ENCODE assay signal across 8 cellular contexts in the genomic region with DNA sequence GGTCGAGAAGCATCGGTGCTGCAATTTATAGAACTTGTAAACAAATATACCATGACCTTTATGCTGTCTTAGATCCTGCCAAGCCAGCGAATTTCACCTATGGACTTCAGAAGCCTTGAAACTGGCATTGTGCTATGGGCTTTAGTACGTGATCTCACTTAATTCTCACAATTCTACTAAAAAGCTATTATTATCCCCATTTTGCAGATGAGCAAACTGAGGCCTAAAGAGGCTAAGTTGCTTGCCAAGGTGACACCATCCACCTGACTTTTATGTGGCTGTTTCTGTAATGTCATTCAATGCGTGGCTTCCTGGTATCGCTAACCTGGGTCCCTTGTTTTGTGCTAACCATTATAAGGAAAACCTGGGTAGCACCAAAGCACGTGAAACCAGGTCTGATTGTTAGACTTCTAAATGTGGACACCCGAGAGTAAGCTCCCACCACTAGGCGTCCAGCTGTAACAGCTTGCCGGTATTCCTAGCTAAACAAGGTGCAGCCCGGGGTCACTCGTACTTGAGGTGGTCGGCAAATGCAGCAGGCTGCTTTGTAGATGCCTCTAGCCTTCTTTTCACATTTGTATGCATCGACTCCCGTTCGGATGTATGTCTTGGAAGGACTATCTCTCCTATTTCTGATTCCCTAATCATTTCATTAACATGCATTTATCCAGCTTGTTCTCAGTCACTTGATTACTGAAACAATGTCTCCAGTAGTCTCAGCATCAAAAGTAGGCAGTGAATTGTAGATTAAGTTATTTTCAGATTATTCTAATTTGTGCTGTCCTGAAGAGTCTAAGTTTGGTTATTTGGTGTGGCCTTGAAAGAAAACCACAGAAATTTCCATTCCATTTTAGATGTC. TPM values are rescaled to one million over a fixed set of nuclear protein-coding genes. Genes with fewer than 3 reads are reported as not detected.
DNase-seq lines count a peak whose midpoint lies in the region; ATAC-seq and TF ChIP-seq lines count a peak whose summit lies in the region.

No MANE protein-coding gene starts in this region.

- no peak for ATAC-seq in activated naive CD8-positive, alpha-beta T cell treated with anti-CD3 and anti-CD28 coated beads, Interleukin-2, amount 50 U/mL, for 24 hours
- ATAC-seq in HG02938 (IDR thresholded peaks at IDR 0.05; ENCODE audit: unreplicated experiment) (no peak), GM21529 (IDR thresholded peaks at IDR 0.05; ENCODE audit: unreplicated experiment) (no peak)

- H3K9me3 ChIP-seq in BLaER1 (no peaks in the 10 kb centered on the region), smooth muscle cell (replicated peaks; ENCODE audit: low read depth) (no peaks in the 10 kb centered on the region)

- H3K4me1 ChIP-seq in BLaER1, result peaks cover 68% of the 10 kb centered on the region
- H3K4me1 ChIP-seq in smooth muscle cell (ENCODE audit: low read depth), result peaks cover 13% of the 10 kb centered on the region

- H3K36me3 ChIP-seq in BLaER1, result no peaks in the 10 kb centered on the region
- no peaks in the 10 kb centered on the region for H3K36me3 ChIP-seq in smooth muscle cell (ENCODE audit: low read depth)

- H3K27ac ChIP-seq in BLaER1, result no peak overlapping the region
- H3K27ac ChIP-seq in smooth muscle cell (ENCODE audit: low read depth), result no peak overlapping the region

- DNase-seq in HT1080 (ENCODE audit: low read depth) (peak; percentile 66), immature natural killer cell (no peak), smooth muscle cell (lab: John Stamatoyannopoulos, UW; ENCODE audit: unreplicated experiment) (no peak), NCI-H2227 treated with DMSO at 0.1 percent for 48 hours (lab: John Stamatoyannopoulos, UW) (no peak)
- no peak for DNase-seq in activated naive CD8-positive, alpha-beta T cell treated with anti-CD3 and anti-CD28 coated beads, Interleukin-2, amount 50 U/mL, for 24 hours

- H4K20me1 ChIP-seq in BLaER1 (peaks cover 14% of the 10 kb centered on the region; the same call in 1 of the 2 replicates), smooth muscle cell (ENCODE audit: low read depth) (peaks cover 7% of the 10 kb centered on the region)

- peak overlapping the region; percentile 92 for H3K4me3 ChIP-seq in BLaER1
- H3K4me3 ChIP-seq in smooth muscle cell, result peak overlapping the region; percentile 97

- peak overlapping the region; percentile 83 for H3K4me3 Mint-ChIP-seq in activated naive CD8-positive, alpha-beta T cell treated with anti-CD3 and anti-CD28 coated beads, Interleukin-2, amount 50 U/mL, for 24 hours
- H3K4me3 Mint-ChIP-seq in immature natural killer cell, result peak overlapping the region; percentile 87 to 92 (median 90)

- H3K27ac Mint-ChIP-seq in activated naive CD8-positive, alpha-beta T cell treated with anti-CD3 and anti-CD28 coated beads, Interleukin-2, amount 50 U/mL, for 24 hours, result peak overlapping the region; percentile 81
- peak overlapping the region; percentile 12 to 84 (median 79) for H3K27ac Mint-ChIP-seq in immature natural killer cell

- peaks cover 9% of the 10 kb centered on the region for H3K27me3 Mint-ChIP-seq in activated naive CD8-positive, alpha-beta T cell treated with anti-CD3 and anti-CD28 coated beads, Interleukin-2, amount 50 U/mL, for 24 hours
- H3K27me3 Mint-ChIP-seq in immature natural killer cell (ENCODE audit: low read depth in 3 of 3), result peaks cover 4 to 7% (median 6%) of the 10 kb centered on the region in 3 donors

- 65% methylated on average over 16 of the region's 16 CpGs for WGBS in smooth muscle cell (ENCODE audit: low lambda C conversion rate)

- H3K79me2 ChIP-seq in smooth muscle cell (ENCODE audit: low read depth), result peaks cover 54% of the 10 kb centered on the region

- no peaks in the 10 kb centered on the region for H3K9me3 Mint-ChIP-seq in activated naive CD8-positive, alpha-beta T cell treated with anti-CD3 and anti-CD28 coated beads, Interleukin-2, amount 50 U/mL, for 24 hours
- H3K9me3 Mint-ChIP-seq in immature natural killer cell, result no peaks in the 10 kb centered on the region

- H3K27me3 ChIP-seq in BLaER1 (peaks cover 12% of the 10 kb centered on the region; the same call in 1 of the 2 replicates), smooth muscle cell (ENCODE audit: low read depth) (no peaks in the 10 kb centered on the region)

- H3K4me2 ChIP-seq in BLaER1 (peak overlapping the region; percentile 100), smooth muscle cell (peak overlapping the region; percentile 97)

- H3K9ac ChIP-seq in BLaER1, result peak overlapping the region; percentile 83
- peak overlapping the region; percentile 95 for H3K9ac ChIP-seq in smooth muscle cell (ENCODE audit: low read depth)

- no peak overlapping the region for H2AFZ ChIP-seq in smooth muscle cell (ENCODE audit: low read depth)

- H3K36me3 Mint-ChIP-seq in activated naive CD8-positive, alpha-beta T cell treated with anti-CD3 and anti-CD28 coated beads, Interleukin-2, amount 50 U/mL, for 24 hours (ENCODE audit: low read depth), result peaks cover 5% of the 10 kb centered on the region
- H3K36me3 Mint-ChIP-seq in immature natural killer cell, result no peaks in the 10 kb centered on the region

- no peaks in the 10 kb centered on the region for H3F3A ChIP-seq in smooth muscle cell (ENCODE audit: low read depth)

- peaks cover 43% of the 10 kb centered on the region for H3K4me1 Mint-ChIP-seq in activated naive CD8-positive, alpha-beta T cell treated with anti-CD3 and anti-CD28 coated beads, Interleukin-2, amount 50 U/mL, for 24 hours
- H3K4me1 Mint-ChIP-seq in immature natural killer cell, result peaks cover 40 to 52% of the 10 kb centered on the region in 2 donors

- TF ChIP-seq CTCF in smooth muscle cell (IDR thresholded peaks at IDR 0.05; ENCODE audit: borderline replicate concordance, insufficient read depth, poor library complexity, severe bottlenecking), result peak; percentile 12

RNA-seq across cellular contexts. Expression of gene SYNJ2, which starts 1.1 kb away (rescaled TPM):
- total RNA-seq in HT1080 (2014; rRNA removed; shearing (Covaris generic)), result 64.7 and 68.5 TPM in 2 replicates
- polyA plus RNA-seq in HT1080 (2015; cell fraction: cytosol; rRNA removed), result 57.0 and 58.7 TPM in 2 replicates
- polyA plus RNA-seq in HT1080 (2015; cell fraction: nucleus; rRNA removed), result 89.2 and 95.8 TPM in 2 replicates
- polyA plus RNA-seq in immature natural killer cell (10 to 100 TPM in 2 of 3 donors, 1 to 10 TPM in 1; 8.7 to 22.0 (median 12.5) TPM), smooth muscle cell (6.0 and 11.5 TPM in 2 replicates)
- 6.1 TPM in 2 replicates for total RNA-seq in smooth muscle cell
